In the genomic region with DNA sequence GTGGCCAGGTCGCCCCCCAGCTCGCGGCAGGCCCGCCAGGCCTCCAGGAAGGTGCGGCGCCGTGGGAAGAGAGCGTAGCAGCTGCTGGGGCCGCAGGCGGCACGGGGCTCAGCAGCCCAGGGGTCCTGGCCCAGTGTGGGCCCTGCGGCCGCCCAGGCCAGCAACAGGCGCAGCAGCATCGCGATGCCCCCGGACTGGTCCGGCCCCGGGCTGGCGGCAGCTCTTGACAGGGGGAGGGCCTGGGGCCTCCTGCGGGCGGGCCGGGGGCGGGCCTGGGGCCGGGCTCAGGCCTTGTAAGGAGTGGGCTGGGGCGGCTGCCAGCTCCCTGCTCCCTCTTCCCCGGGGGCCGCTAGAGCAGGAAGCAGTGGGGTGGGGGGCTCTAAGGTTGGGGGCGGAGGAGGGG, we compare ENCODE assay signal across 8 cellular contexts. TPM values are rescaled to one million over a fixed set of nuclear protein-coding genes. Genes with fewer than 3 reads are reported as not detected.
DNase-seq lines count a peak whose midpoint lies in the region; ATAC-seq and TF ChIP-seq lines count a peak whose summit lies in the region.

A gene with protein sequence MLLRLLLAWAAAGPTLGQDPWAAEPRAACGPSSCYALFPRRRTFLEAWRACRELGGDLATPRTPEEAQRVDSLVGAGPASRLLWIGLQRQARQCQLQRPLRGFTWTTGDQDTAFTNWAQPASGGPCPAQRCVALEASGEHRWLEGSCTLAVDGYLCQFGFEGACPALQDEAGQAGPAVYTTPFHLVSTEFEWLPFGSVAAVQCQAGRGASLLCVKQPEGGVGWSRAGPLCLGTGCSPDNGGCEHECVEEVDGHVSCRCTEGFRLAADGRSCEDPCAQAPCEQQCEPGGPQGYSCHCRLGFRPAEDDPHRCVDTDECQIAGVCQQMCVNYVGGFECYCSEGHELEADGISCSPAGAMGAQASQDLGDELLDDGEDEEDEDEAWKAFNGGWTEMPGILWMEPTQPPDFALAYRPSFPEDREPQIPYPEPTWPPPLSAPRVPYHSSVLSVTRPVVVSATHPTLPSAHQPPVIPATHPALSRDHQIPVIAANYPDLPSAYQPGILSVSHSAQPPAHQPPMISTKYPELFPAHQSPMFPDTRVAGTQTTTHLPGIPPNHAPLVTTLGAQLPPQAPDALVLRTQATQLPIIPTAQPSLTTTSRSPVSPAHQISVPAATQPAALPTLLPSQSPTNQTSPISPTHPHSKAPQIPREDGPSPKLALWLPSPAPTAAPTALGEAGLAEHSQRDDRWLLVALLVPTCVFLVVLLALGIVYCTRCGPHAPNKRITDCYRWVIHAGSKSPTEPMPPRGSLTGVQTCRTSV (minus strand): TSS at position 196 of the 403 bp plus-strand sequence. CDS start 17 bp downstream, at position 179.

- H2AFZ ChIP-seq in OCI-LY3 (ENCODE audit: low read depth, low read length) (peak within 1 kb of the TSS; percentile 72), MM.1S (ENCODE audit: low read length) (no peak within 1 kb of the TSS)

- H3K79me2 ChIP-seq in OCI-LY3 (ENCODE audit: low read length) (no peaks in the 10 kb centered on the region), MM.1S (ENCODE audit: low read length) (no peaks in the 10 kb centered on the region)

- no CpG with 5 or more reads among the region's 29 CpGs for WGBS in esophagus squamous epithelium, 2 donors

- TF ChIP-seq CTCF in AG10803 (conservative IDR thresholded peaks at IDR 0.05; ENCODE audit: low read length): no peak
- TF ChIP-seq CTCF in OCI-LY3 (IDR thresholded peaks at IDR 0.05; ENCODE audit: low read depth, low read length): no peak
- TF ChIP-seq CTCF in esophagus squamous epithelium (IDR thresholded peaks at IDR 0.05): no peak
- TF ChIP-seq CTCF in nephron progenitor cell (IDR thresholded peaks at IDR 0.05): no peak
- no peak for TF ChIP-seq CTCF in MM.1S (IDR thresholded peaks at IDR 0.05; ENCODE audit: low read length)

- H3K9me3 Mint-ChIP-seq in nephron progenitor cell: peaks cover 16% of the 10 kb centered on the region

- H3F3A ChIP-seq in MM.1S (ENCODE audit: insufficient read depth, low read length): no peaks in the 10 kb centered on the region

- intact Hi-C loops in esophagus squamous epithelium (cut with DNase I): no loop called here

- no peaks in the 10 kb centered on the region for H3K36me3 ChIP-seq in OCI-LY3 (replicated peaks; ENCODE audit: low read depth, low read length)
- no peaks in the 10 kb centered on the region for H3K36me3 ChIP-seq in esophagus squamous epithelium
- H3K36me3 ChIP-seq in MM.1S (replicated peaks; ENCODE audit: insufficient read depth, low read length): no peaks in the 10 kb centered on the region

- no peak for ATAC-seq in HG03565 (IDR thresholded peaks at IDR 0.05; ENCODE audit: unreplicated experiment)
- ATAC-seq in GM21423 (IDR thresholded peaks at IDR 0.05; ENCODE audit: unreplicated experiment): no peak

- H3K9me2 ChIP-seq in MM.1S (replicated peaks; ENCODE audit: insufficient read depth, low read length): no peaks in the 10 kb centered on the region

- TF ChIP-seq POLR2A in esophagus squamous epithelium (IDR thresholded peaks at IDR 0.05): peak in 1 of 4 donors; percentile 50

- peaks cover 1% of the 10 kb centered on the region for H3K27me3 Mint-ChIP-seq in nephron progenitor cell (ENCODE audit: low read depth, poor library complexity)

- peak within 1 kb of the TSS; percentile 75 for H3K4me3 Mint-ChIP-seq in nephron progenitor cell

- H3K4me3 ChIP-seq in AG10803 (ENCODE audit: low read length): peak within 1 kb of the TSS; percentile 93
- peak within 1 kb of the TSS; percentile 58 for H3K4me3 ChIP-seq in OCI-LY3 (ENCODE audit: low read length)
- H3K4me3 ChIP-seq in esophagus squamous epithelium: peak within 1 kb of the TSS; percentile 21 to 68 (median 60)
- no peak within 1 kb of the TSS for H3K4me3 ChIP-seq in MM.1S (ENCODE audit: low read length)

- H3K27me3 ChIP-seq in OCI-LY3 (ENCODE audit: low read depth, low read length) (no peaks in the 10 kb centered on the region; the same call in 1 of the 2 replicates), esophagus squamous epithelium (peaks cover 0 to 32% (median 0%) of the 10 kb centered on the region in 4 donors), MM.1S (replicated peaks; ENCODE audit: insufficient read depth, low read length) (peaks cover 60% of the 10 kb centered on the region)

- H3K9ac ChIP-seq in OCI-LY3 (ENCODE audit: low read length) (peak within 1 kb of the TSS; percentile 63), MM.1S (ENCODE audit: low read length) (no peak within 1 kb of the TSS)

- H3K9me3 ChIP-seq in OCI-LY3 (ENCODE audit: insufficient read depth, low read length) (no peaks in the 10 kb centered on the region), esophagus squamous epithelium (no peaks in the 10 kb centered on the region), MM.1S (replicated peaks; ENCODE audit: insufficient read depth, low read length) (no peaks in the 10 kb centered on the region)

- no peaks in the 10 kb centered on the region for H3K36me3 Mint-ChIP-seq in nephron progenitor cell (ENCODE audit: low read depth)

- DNase-seq in AG10803 (ENCODE audit: low read depth) (peak; percentile 84), esophagus squamous epithelium (lab: John Stamatoyannopoulos, UW) (no peak), nephron progenitor cell (peak; percentile 66), MM.1S (no peak), occipital lobe (lab: John Stamatoyannopoulos, UW) (no peak)

- H3K4me1 ChIP-seq in OCI-LY3 (ENCODE audit: low read length) (peaks cover 21% of the 10 kb centered on the region), esophagus squamous epithelium (peaks cover 44 to 81% (median 56%) of the 10 kb centered on the region in 3 donors), MM.1S (ENCODE audit: low read length) (no peaks in the 10 kb centered on the region)

- peak within 1 kb of the TSS; percentile 72 for H3K4me2 ChIP-seq in OCI-LY3 (ENCODE audit: low read length)
- no peak within 1 kb of the TSS for H3K4me2 ChIP-seq in MM.1S (ENCODE audit: low read depth, low read length)

- peaks cover 63% of the 10 kb centered on the region for H3K4me1 Mint-ChIP-seq in nephron progenitor cell

- peak within 1 kb of the TSS; percentile 97 for H3K27ac Mint-ChIP-seq in nephron progenitor cell

- H3K27ac ChIP-seq in OCI-LY3 (ENCODE audit: low read length): peak within 1 kb of the TSS; percentile 66
- H3K27ac ChIP-seq in esophagus squamous epithelium: peak within 1 kb of the TSS; percentile 61 to 92 (median 89)
- no peak within 1 kb of the TSS for H3K27ac ChIP-seq in MM.1S (ENCODE audit: low read length)

- H4K20me1 ChIP-seq in OCI-LY3 (ENCODE audit: insufficient read depth, low read length) (no peaks in the 10 kb centered on the region), MM.1S (ENCODE audit: insufficient read depth, low read length) (no peaks in the 10 kb centered on the region)

RNA-seq across cellular contexts. Expression of the gene that starts here (rescaled TPM):
- total RNA-seq in esophagus squamous epithelium (10 to 100 TPM in 1 of 4 donors, 1 to 10 TPM in 3; 1.9 to 13.2 (median 6.1) TPM), occipital lobe (1.1 TPM)

Comparison
In these comparisons a context has a peak if more than half of its experiments do, and no peak if none do; other contexts are left out.
1. DNase-seq: peak in AG10803 (single experiment) and nephron progenitor cell (single experiment); none in esophagus squamous epithelium (single experiment), MM.1S (single experiment) and occipital lobe (single experiment).